In the genomic region with DNA sequence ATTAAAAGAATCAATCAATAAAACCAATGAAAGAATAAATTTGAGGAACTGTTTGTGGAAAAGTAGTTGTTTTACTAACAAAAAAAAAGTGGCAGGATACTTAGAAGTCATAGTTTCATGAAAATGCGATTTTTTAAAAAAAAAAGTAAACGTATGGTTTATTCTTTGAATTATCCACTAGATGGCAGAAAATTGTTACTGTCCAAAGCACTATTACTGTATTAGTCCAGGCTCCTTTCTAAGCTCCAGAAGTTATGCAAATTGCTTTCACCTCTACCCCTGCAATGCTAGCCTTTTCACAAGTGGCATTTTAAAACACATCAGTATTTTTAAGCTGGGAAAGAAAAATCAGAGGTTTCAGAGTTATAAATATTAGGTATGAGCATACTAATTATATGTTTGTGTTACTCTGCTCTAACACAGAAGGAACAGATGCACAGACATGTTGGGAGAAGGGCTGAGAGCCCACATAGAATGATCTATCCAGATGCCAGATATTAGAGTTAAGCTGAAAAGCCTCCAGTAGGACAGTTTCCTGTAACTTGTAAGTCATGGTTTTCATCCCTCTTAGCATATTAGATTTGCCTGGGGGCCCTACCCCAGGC, we compare ENCODE assay signal across 8 cellular contexts.
A peak's percentile ranks its signal among the peaks of the same experiment; 100 is the strongest.
DNase-seq lines count a peak whose midpoint lies in the region; ATAC-seq and TF ChIP-seq lines count a peak whose summit lies in the region.

No MANE protein-coding gene starts in this region.

- peaks cover 9% of the 10 kb centered on the region for H3K27me3 Mint-ChIP-seq in activated CD4-positive, alpha-beta T cell treated with anti-CD3 and anti-CD28 coated beads, Interleukin-2, amount 10 ng/mL, durations not matched to agents 7 days and 5 days

- H3K36me3 Mint-ChIP-seq in activated CD4-positive, alpha-beta T cell treated with anti-CD3 and anti-CD28 coated beads, Interleukin-2, amount 10 ng/mL, durations not matched to agents 7 days and 5 days (ENCODE audit: low read depth): no peaks in the 10 kb centered on the region

- H3K9ac ChIP-seq in HCT116 (ENCODE audit: low read length): no peak overlapping the region

- H3K9me2 ChIP-seq in HCT116 (ENCODE audit: insufficient read depth): no peaks in the 10 kb centered on the region

- no peak overlapping the region for H3K4me3 Mint-ChIP-seq in activated CD4-positive, alpha-beta T cell treated with anti-CD3 and anti-CD28 coated beads, Interleukin-2, amount 10 ng/mL, durations not matched to agents 7 days and 5 days

- POLR2A ChIA-PET in HCT116 (lab: Charles Lee): no interaction called here
- POLR2A ChIA-PET in activated CD4-positive, alpha-beta T cell treated with anti-CD3 and anti-CD28 coated beads, Interleukin-2, amount 10 ng/mL, durations not matched to agents 7 days and 5 days (lab: Charles Lee): no interaction called here

- no peaks in the 10 kb centered on the region for H3K36me3 ChIP-seq in right atrium auricular region
- H3K36me3 ChIP-seq in HCT116 (ENCODE audit: control insufficient read depth in 1 of 2, insufficient read depth in 2 of 2, low read length in 2 of 2): no peaks in the 10 kb centered on the region

- RAD21 ChIA-PET in HCT116 (lab: Charles Lee; ENCODE audit: low non-redundant PET in 1 of 2, low total read pairs in 2 of 2, uncharacterized antibody in 2 of 2, unreplicated experiment in 2 of 2): interaction anchor here in 1 of 2 experiments (1.0 kb wide), 1 partner anchor 133 kb away, joined by 3 read pairs; no protein-coding TSS in a partner anchor

- H3K4me1 Mint-ChIP-seq in activated CD4-positive, alpha-beta T cell treated with anti-CD3 and anti-CD28 coated beads, Interleukin-2, amount 10 ng/mL, durations not matched to agents 7 days and 5 days: no peaks in the 10 kb centered on the region

- no peak for DNase-seq in Right ventricle myocardium superior
- no peak for DNase-seq in right atrium auricular region (ENCODE audit: low spot score)
- peak; percentile 22 for DNase-seq in HCT116 (ENCODE audit: low read depth, low spot score)
- peak; percentile 22 for DNase-seq in LHCN-M2 (ENCODE audit: low read depth)
- DNase-seq in RPMI8226: peak; percentile 42
- DNase-seq in fibroblast of gingiva (ENCODE audit: low read depth): peak; percentile 21
- DNase-seq in putamen (ENCODE audit: low spot score): peak; percentile 16
- no peak for DNase-seq in activated CD4-positive, alpha-beta T cell treated with anti-CD3 and anti-CD28 coated beads, Interleukin-2, amount 10 ng/mL, durations not matched to agents 7 days and 5 days

- ATAC-seq in Right ventricle myocardium superior (ENCODE audit: poor library complexity): peak; percentile 66
- peak; percentile 93 for ATAC-seq in HCT116

- H3K79me2 ChIP-seq in HCT116 (ENCODE audit: insufficient read depth, low read length): no peaks in the 10 kb centered on the region

- no peak overlapping the region for H3K27ac ChIP-seq in right atrium auricular region
- H3K27ac ChIP-seq in HCT116 (ENCODE audit: low read depth, low read length): no peak overlapping the region

- TF ChIP-seq POLR2A in HCT116 (IDR thresholded peaks at IDR 0.05; ENCODE audit: borderline replicate concordance, extremely low read depth, insufficient read depth, insufficient read length): no peak

- no peak overlapping the region for H3K4me3 ChIP-seq in right atrium auricular region
- no peak overlapping the region for H3K4me3 ChIP-seq in HCT116 (replicated peaks in 1 of 2; ENCODE audit: low read depth in 1 of 2, low read length in 2 of 2)

- H3K4me2 ChIP-seq in HCT116 (ENCODE audit: low read length): no peak overlapping the region

- no peaks in the 10 kb centered on the region for H4K20me1 ChIP-seq in HCT116 (ENCODE audit: insufficient read depth)

- H3K4me1 ChIP-seq in right atrium auricular region (no peaks in the 10 kb centered on the region), HCT116 (ENCODE audit: control insufficient read depth in 1 of 2, insufficient read depth in 2 of 2, low read length in 2 of 2) (peaks cover 0 to 5% of the 10 kb centered on the region in 2 experiments; a peak in 1 of 4 replicates)

- TF ChIP-seq CTCF in right atrium auricular region (IDR thresholded peaks at IDR 0.05) (peak in 1 of 2 donors; percentile 43), HCT116 (IDR thresholded peaks at IDR 0.05 in 2 of 3, conservative IDR thresholded peaks at IDR 0.05 in 1 of 3; ENCODE audit: borderline replicate concordance in 1 of 3, insufficient read depth in 1 of 3, low read depth in 2 of 3, low read length in 2 of 3) (peak in 2 of 3 experiments; percentile 44 to 51; a peak in 3 of 6 replicates)

- intact Hi-C loops in Right ventricle myocardium superior (cut with DNase I) (loop anchor here (5.0 kb wide), 1 partner anchor 435 kb away; no protein-coding TSS in a partner anchor), HCT116 (cut with micrococcal nuclease) (loop anchor here (1.0 to 2.0 kb wide), 2 partner anchors 271 to 432 kb away; no protein-coding TSS in a partner anchor)

- no peaks in the 10 kb centered on the region for H3K9me3 Mint-ChIP-seq in activated CD4-positive, alpha-beta T cell treated with anti-CD3 and anti-CD28 coated beads, Interleukin-2, amount 10 ng/mL, durations not matched to agents 7 days and 5 days

- no peak overlapping the region for H3K27ac Mint-ChIP-seq in activated CD4-positive, alpha-beta T cell treated with anti-CD3 and anti-CD28 coated beads, Interleukin-2, amount 10 ng/mL, durations not matched to agents 7 days and 5 days

- peak overlapping the region; percentile 51 for H2AFZ ChIP-seq in HCT116 (ENCODE audit: low read depth, low read length, poor library complexity, severe bottlenecking)

- H3K9me3 ChIP-seq in right atrium auricular region (no peaks in the 10 kb centered on the region), HCT116 (ENCODE audit: control insufficient read depth in 1 of 2, insufficient read depth in 1 of 2, low read depth in 1 of 2, low read length in 2 of 2) (no peaks in the 10 kb centered on the region)

- CTCF ChIA-PET in HCT116 (lab: Charles Lee): interaction anchor here (0.8 to 1.4 kb wide), 9 partner anchors 39 to 432 kb away, joined by 3 to 11 read pairs (median 4); no protein-coding TSS in a partner anchor
- CTCF ChIA-PET in activated CD4-positive, alpha-beta T cell treated with anti-CD3 and anti-CD28 coated beads, Interleukin-2, amount 10 ng/mL, durations not matched to agents 7 days and 5 days (lab: Charles Lee): interaction anchor here (0.5 to 1.1 kb wide), 2 partner anchors 16 to 278 kb away, joined by 3 read pairs; no protein-coding TSS in a partner anchor

- peak; percentile 72 for TF ChIP-seq RAD21 in HCT116 (IDR thresholded peaks at IDR 0.05; ENCODE audit: low read depth)

- no TSS peak for BruUV-seq in HCT116 (replicated peaks; lab: Mats Ljungman, UMichigan)

- H3K27me3 ChIP-seq in right atrium auricular region: no peaks in the 10 kb centered on the region
- H3K27me3 ChIP-seq in HCT116 (ENCODE audit: insufficient read depth, low read length): no peaks in the 10 kb centered on the region

TF ChIP-seq in HCT116, 20 proteins besides CTCF, POLR2A, EP300 and RAD21 (continues in another document):
- TF ChIP-seq, protein P1, sequence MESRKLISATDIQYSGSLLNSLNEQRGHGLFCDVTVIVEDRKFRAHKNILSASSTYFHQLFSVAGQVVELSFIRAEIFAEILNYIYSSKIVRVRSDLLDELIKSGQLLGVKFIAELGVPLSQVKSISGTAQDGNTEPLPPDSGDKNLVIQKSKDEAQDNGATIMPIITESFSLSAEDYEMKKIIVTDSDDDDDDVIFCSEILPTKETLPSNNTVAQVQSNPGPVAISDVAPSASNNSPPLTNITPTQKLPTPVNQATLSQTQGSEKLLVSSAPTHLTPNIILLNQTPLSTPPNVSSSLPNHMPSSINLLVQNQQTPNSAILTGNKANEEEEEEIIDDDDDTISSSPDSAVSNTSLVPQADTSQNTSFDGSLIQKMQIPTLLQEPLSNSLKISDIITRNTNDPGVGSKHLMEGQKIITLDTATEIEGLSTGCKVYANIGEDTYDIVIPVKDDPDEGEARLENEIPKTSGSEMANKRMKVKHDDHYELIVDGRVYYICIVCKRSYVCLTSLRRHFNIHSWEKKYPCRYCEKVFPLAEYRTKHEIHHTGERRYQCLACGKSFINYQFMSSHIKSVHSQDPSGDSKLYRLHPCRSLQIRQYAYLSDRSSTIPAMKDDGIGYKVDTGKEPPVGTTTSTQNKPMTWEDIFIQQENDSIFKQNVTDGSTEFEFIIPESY (IDR thresholded peaks at IDR 0.05; ENCODE audit: extremely low read depth, insufficient replicate concordance, low read length): no peak
- TF ChIP-seq ZFX (IDR thresholded peaks at IDR 0.05) (no peak), EGR1 (IDR thresholded peaks at IDR 0.05; ENCODE audit: low read depth) (no peak), JUND (IDR thresholded peaks at IDR 0.05) (no peak), EZH2 (IDR thresholded peaks at IDR 0.05) (no peak), CEBPB (IDR thresholded peaks at IDR 0.05; ENCODE audit: low read depth) (no peak), TCF7L2 (IDR thresholded peaks at IDR 0.05; ENCODE audit: borderline replicate concordance, extremely low read depth, insufficient read depth, insufficient read length) (no peak), SIN3A (IDR thresholded peaks at IDR 0.05; ENCODE audit: low read depth) (no peak), ELF1 (IDR thresholded peaks at IDR 0.05; ENCODE audit: borderline replicate concordance, low read depth) (no peak), YY1 (IDR thresholded peaks at IDR 0.05; ENCODE audit: extremely low read depth, insufficient replicate concordance, low read depth, low read length) (no peak), EZH2phosphoT487 (IDR thresholded peaks at IDR 0.05; ENCODE audit: borderline replicate concordance) (no peak), SP1 (IDR thresholded peaks at IDR 0.05; ENCODE audit: low read depth) (no peak), SRF (IDR thresholded peaks at IDR 0.05; ENCODE audit: low read depth) (no peak), ZNF274 (IDR thresholded peaks at IDR 0.05; ENCODE audit: low read depth, low read length) (no peak), CBX3 (IDR thresholded peaks at IDR 0.05; ENCODE audit: low read depth) (no peak)
- TF ChIP-seq, protein P2, sequence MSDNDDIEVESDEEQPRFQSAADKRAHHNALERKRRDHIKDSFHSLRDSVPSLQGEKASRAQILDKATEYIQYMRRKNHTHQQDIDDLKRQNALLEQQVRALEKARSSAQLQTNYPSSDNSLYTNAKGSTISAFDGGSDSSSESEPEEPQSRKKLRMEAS (IDR thresholded peaks at IDR 0.05): no peak

Comparison
In these comparisons a context has a peak if more than half of its experiments do, and no peak if none do; other contexts are left out.
1. DNase-seq: peak in HCT116 (single experiment), LHCN-M2 (single experiment), RPMI8226 (single experiment), fibroblast of gingiva (single experiment) and putamen (single experiment); none in Right ventricle myocardium superior (single experiment), right atrium auricular region (single experiment) and activated CD4-positive, alpha-beta T cell treated with anti-CD3 and anti-CD28 coated beads, Interleukin-2, amount 10 ng/mL, durations not matched to agents 7 days and 5 days (single experiment).